ENCODE assay signal across 13 cellular contexts in the genomic region with DNA sequence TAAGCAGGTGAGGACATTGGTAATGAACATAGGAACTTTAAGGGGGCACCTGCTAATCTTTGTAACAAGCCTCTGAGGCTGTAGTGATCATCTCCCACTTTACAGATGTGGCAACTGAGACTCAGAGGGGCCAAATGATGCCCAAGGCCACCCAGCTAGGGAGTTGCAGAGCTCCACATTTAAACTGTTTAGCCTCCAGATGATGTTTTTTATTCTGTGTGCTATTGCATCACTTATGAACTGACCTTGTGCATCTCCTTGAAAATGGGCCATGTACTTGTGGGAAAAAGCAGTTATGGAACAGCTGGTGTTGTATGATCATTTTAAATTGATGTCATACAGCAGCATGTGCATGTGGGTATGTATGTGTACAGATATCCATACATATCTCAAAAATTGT. TPM values are rescaled to one million over a fixed set of nuclear protein-coding genes. Genes with fewer than 3 reads are reported as not detected.
DNase-seq lines count a peak whose midpoint lies in the region; ATAC-seq and TF ChIP-seq lines count a peak whose summit lies in the region.
"Had no signal": no experiment of that assay in that cellular context is flagged by ENCODE, and none has a peak within 500 bp of the region (broad histone marks: within the 10 kb centered on the region; RNA-seq: fewer than 3 reads in every experiment).

No MANE protein-coding gene starts in this region.

- H3K27me3 ChIP-seq in heart left ventricle: no peaks in the 10 kb centered on the region
- no peaks in the 10 kb centered on the region for H3K27me3 ChIP-seq in thymus (ENCODE audit: control insufficient read depth, insufficient read depth)
- H3K27me3 ChIP-seq: BE2C had no signal

- H3K27ac ChIP-seq in heart left ventricle (peak overlapping the region in 9 of 12 donors; percentile 6 to 81 (median 70)), thymus (ENCODE audit: low read depth) (peak overlapping the region; percentile 46)

- TF ChIP-seq CTCF in heart left ventricle (IDR thresholded peaks at IDR 0.05): no peak

- intact Hi-C loops in heart left ventricle (cut with DNase I): loop anchor here in 2 of 10 donors (5.0 kb wide), 1 partner anchor 35 kb away; no protein-coding TSS in a partner anchor
- intact Hi-C loops in cardiac septum (cut with DNase I): no loop called here

- H3K4me3 ChIP-seq in heart left ventricle (no peak overlapping the region), thymus (ENCODE audit: low read length) (no peak overlapping the region)

- peaks cover 0 to 72% (median 55%) of the 10 kb centered on the region in 9 donors for H3K36me3 ChIP-seq in heart left ventricle
- H3K36me3 ChIP-seq in thymus (ENCODE audit: control insufficient read depth, insufficient read depth): peaks cover 5% of the 10 kb centered on the region

- no peak for TF ChIP-seq POLR2A in heart left ventricle (IDR thresholded peaks at IDR 0.05)

- peaks cover 10 to 57% (median 39%) of the 10 kb centered on the region in 12 donors for H3K4me1 ChIP-seq in heart left ventricle
- H3K4me1 ChIP-seq in thymus (ENCODE audit: control insufficient read depth, insufficient read depth, low read length): peaks cover 17% of the 10 kb centered on the region

- ATAC-seq in heart left ventricle (peak in 1 of 4 donors; percentile 7), GM18861 (IDR thresholded peaks at IDR 0.05; ENCODE audit: unreplicated experiment) (no peak)

- no peaks in the 10 kb centered on the region for H3K9me3 ChIP-seq in heart left ventricle
- no peaks in the 10 kb centered on the region for H3K9me3 ChIP-seq in thymus (ENCODE audit: control insufficient read depth)
- H3K9me3 ChIP-seq: BE2C had no signal

- DNase-seq in heart left ventricle: no peak
- no peak for DNase-seq in cardiac septum (ENCODE audit: low spot score)
- DNase-seq in OCI-M1 (lab: John Stamatoyannopoulos, UW): peak; percentile 38
- peak; percentile 43 for DNase-seq in fibroblast of peridontal ligament (ENCODE audit: extremely low read depth)
- no peak for DNase-seq in SK-N-DZ (ENCODE audit: low spot score)
- DNase-seq in GM19238 (ENCODE audit: insufficient read length, low spot score): no peak
- DNase-seq: activated CD4-positive, alpha-beta T cell treated with anti-CD3 and anti-CD28 coated beads, Interleukin-2, amount 10 ng/mL, durations not matched to agents 24 days and 14 days; BE2C; MV-4-11; NCI-H226; stimulated activated CD4-positive, alpha-beta T cell treated with anti-CD3 and anti-CD28 coated beads, Interleukin-2, amount 100 ng/mL, for 24 hours had no signal

RNA-seq across cellular contexts. Expression of gene TPCN1, which starts 41.4 kb away (rescaled TPM):
- total RNA-seq in heart left ventricle: 100 to 1,000 TPM in 4 of 9 donors, 10 to 100 TPM in 5; 52.1 to 136 (median 92.0) TPM
- 10 to 100 TPM; 22.6 to 75.1 TPM for polyA plus RNA-seq in heart left ventricle
- 77.1 TPM for total RNA-seq in cardiac septum
- polyA plus RNA-seq in thymus: 16.7 TPM
- polyA plus RNA-seq in SK-N-DZ (2014; cell fraction: cytosol; rRNA removed): 8.7 and 11.1 TPM in 2 replicates
- 63.1 and 85.4 TPM in 2 replicates for polyA plus RNA-seq in SK-N-DZ (2014; cell fraction: nucleus; rRNA removed)

Comparison
In these comparisons a context has a peak if more than half of its experiments do, and no peak if none do; other contexts are left out.
1. DNase-seq: peak in OCI-M1 (single experiment) and fibroblast of peridontal ligament (single experiment); none in heart left ventricle (0 of 5), cardiac septum (single experiment), SK-N-DZ (single experiment) and GM19238 (single experiment).